ENCODE assay signal across 8 cellular contexts in the genomic region with DNA sequence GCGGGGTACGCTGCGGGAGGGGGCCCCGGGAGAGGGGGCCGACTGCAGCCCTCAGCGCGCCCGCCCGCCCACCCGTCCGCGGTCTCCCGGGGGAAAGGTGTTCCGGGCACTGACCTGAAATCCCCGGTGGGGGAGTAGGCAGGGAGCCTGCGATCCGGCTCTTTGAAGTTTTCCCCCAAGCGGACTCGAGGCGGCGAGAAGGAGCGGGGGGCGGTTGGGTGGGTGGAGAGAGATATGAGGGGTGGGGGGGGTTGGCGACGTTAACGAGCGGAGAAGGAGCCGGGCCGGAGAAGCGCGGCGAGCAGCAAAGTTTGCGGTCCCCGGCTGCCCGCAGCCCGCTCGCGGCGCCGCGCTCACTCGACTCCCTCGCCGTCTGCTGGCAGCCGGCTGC. TPM values are rescaled to one million over a fixed set of nuclear protein-coding genes. Genes with fewer than 3 reads are reported as not detected.
DNase-seq lines count a peak whose midpoint lies in the region; ATAC-seq and TF ChIP-seq lines count a peak whose summit lies in the region.

No MANE protein-coding gene starts in this region.

- H3K27me3 Mint-ChIP-seq in effector memory CD8-positive, alpha-beta T cell = no peaks in the 10 kb centered on the region

- DNase-seq in DND-41 (peak; percentile 66), OCI-LY7 (ENCODE audit: low spot score) (no peak), osteoblast (ENCODE audit: insufficient read length, low spot score, missing footprints) (peak; percentile 91), hepatic stellate cell (ENCODE audit: low spot score) (no peak), NCI-H187 treated with DMSO at 0.1 percent for 48 hours (lab: John Stamatoyannopoulos, UW) (no peak)
- peak in 2 of 3 experiments; percentile 24 to 31 for DNase-seq in effector memory CD8-positive, alpha-beta T cell
- DNase-seq in central memory CD4-positive, alpha-beta T cell = no peak

- H3K9ac ChIP-seq in DND-41 (ENCODE audit: low read depth, low read length) = peak overlapping the region; percentile 84

- H3K9me2 ChIP-seq in OCI-LY7 (ENCODE audit: insufficient read depth, low read length) = no peaks in the 10 kb centered on the region

- peaks cover 18% of the 10 kb centered on the region for H3K36me3 ChIP-seq in DND-41 (ENCODE audit: insufficient read depth, low read length)
- H3K36me3 ChIP-seq in OCI-LY7 (ENCODE audit: insufficient read depth, low read length) = peaks cover 8% of the 10 kb centered on the region; the same call in 1 of the 2 replicates
- H3K36me3 ChIP-seq in osteoblast (ENCODE audit: insufficient read depth, low read length) = no peaks in the 10 kb centered on the region

- TF ChIP-seq CTCF in DND-41 (IDR thresholded peaks at IDR 0.05; ENCODE audit: borderline replicate concordance, extremely low read depth, low read length, poor library complexity, severe bottlenecking) (no peak), OCI-LY7 (conservative IDR thresholded peaks at IDR 0.05; ENCODE audit: low read length) (no peak), osteoblast (IDR thresholded peaks at IDR 0.05; ENCODE audit: extremely low read depth, low read depth, low read length) (no peak)

- peak overlapping the region; percentile 92 to 94 for H3K4me3 Mint-ChIP-seq in effector memory CD8-positive, alpha-beta T cell

- CTCF ChIA-PET in OCI-LY7 (lab: Charles Lee; ENCODE audit: unreplicated experiment) = interaction anchor here (0.6 to 1.6 kb wide), 3 partner anchors 10 to 72 kb away, joined by 3 to 4 read pairs (median 3); no protein-coding TSS in a partner anchor

- H3K4me3 ChIP-seq in DND-41 (ENCODE audit: low read depth in 1 of 2, low read length in 2 of 2) (peak overlapping the region; percentile 61 to 63; a peak in 3 of 4 replicates), OCI-LY7 (ENCODE audit: low read depth, low read length, poor library complexity, severe bottlenecking) (peak overlapping the region; percentile 90), osteoblast (ENCODE audit: insufficient read depth, low read length) (peak overlapping the region; percentile 73)

- H3K27ac ChIP-seq in DND-41 (ENCODE audit: low read length) = peak overlapping the region; percentile 84
- H3K27ac ChIP-seq in OCI-LY7 (ENCODE audit: low read depth, low read length, poor library complexity, severe bottlenecking) = peak overlapping the region; percentile 99
- H3K27ac ChIP-seq in osteoblast (ENCODE audit: low read depth, low read length) = no peak overlapping the region

- peaks cover 44% of the 10 kb centered on the region for H3K36me3 Mint-ChIP-seq in effector memory CD8-positive, alpha-beta T cell (ENCODE audit: insufficient read depth)

- H3K79me2 ChIP-seq in DND-41 (ENCODE audit: insufficient read depth, low read length) = peaks cover 61% of the 10 kb centered on the region
- H3K79me2 ChIP-seq in OCI-LY7 (ENCODE audit: insufficient read depth, low read depth, low read length) = peaks cover 42% of the 10 kb centered on the region
- peaks cover 30% of the 10 kb centered on the region for H3K79me2 ChIP-seq in osteoblast (ENCODE audit: insufficient read depth, low read length)

- H4K20me1 ChIP-seq in DND-41 (ENCODE audit: insufficient read depth, low read length) (peaks cover 39% of the 10 kb centered on the region), OCI-LY7 (ENCODE audit: insufficient read depth, low read length) (peaks cover 16% of the 10 kb centered on the region; the same call in 1 of the 2 replicates), osteoblast (ENCODE audit: insufficient read depth, low read length) (peaks cover 11% of the 10 kb centered on the region)

- intact Hi-C loops in OCI-LY7 (cut with micrococcal nuclease; ENCODE audit: unreplicated experiment) = loop anchor here (10.0 kb wide), 1 partner anchor 142 kb away; no protein-coding TSS in a partner anchor

- H3K4me1 ChIP-seq in DND-41 (ENCODE audit: insufficient read depth, low read length) (peaks cover 43% of the 10 kb centered on the region), OCI-LY7 (ENCODE audit: insufficient read depth, low read length, poor library complexity, severe bottlenecking) (peaks cover 55% of the 10 kb centered on the region), osteoblast (ENCODE audit: insufficient read depth, low read length) (peaks cover 7% of the 10 kb centered on the region)

- H3K9me3 ChIP-seq in DND-41 (ENCODE audit: insufficient read depth, low read length, severe bottlenecking) = no peaks in the 10 kb centered on the region
- H3K9me3 ChIP-seq in OCI-LY7 (ENCODE audit: low read length) = no peaks in the 10 kb centered on the region
- no peaks in the 10 kb centered on the region for H3K9me3 ChIP-seq in osteoblast (ENCODE audit: low read depth, low read length)

- H3K4me2 ChIP-seq in DND-41 (ENCODE audit: insufficient read depth, low read length) (peak overlapping the region; percentile 27; the same call in 1 of the 2 replicates), OCI-LY7 (ENCODE audit: low read length) (peak overlapping the region; percentile 67), osteoblast (ENCODE audit: insufficient read depth, low read length) (no peak overlapping the region)

- peaks cover 30 to 34% of the 10 kb centered on the region in 2 donors for H3K4me1 Mint-ChIP-seq in effector memory CD8-positive, alpha-beta T cell (ENCODE audit: low read depth in 2 of 2)

- H2AFZ ChIP-seq in DND-41 (ENCODE audit: low read depth, low read length) (no peak overlapping the region), OCI-LY7 (ENCODE audit: low read length) (no peak overlapping the region), osteoblast (ENCODE audit: low read length) (no peak overlapping the region)

- H3K27ac Mint-ChIP-seq in effector memory CD8-positive, alpha-beta T cell = peak overlapping the region in 1 of 2 donors; percentile 92

- no TSS peak for BruUV-seq in OCI-LY7 (replicated peaks; lab: Mats Ljungman, UMichigan)

- ATAC-seq in DND-41 (ENCODE audit: insufficient read depth, low read depth) (peak; percentile 3), GM21528 (IDR thresholded peaks at IDR 0.05; ENCODE audit: low FRiP score, unreplicated experiment) (no peak)
- peak; percentile 7 for ATAC-seq in effector memory CD8-positive, alpha-beta T cell (replicated peaks)

- POLR2A ChIA-PET in OCI-LY7 (lab: Charles Lee) = interaction anchor here (0.6 to 4.9 kb wide), 13 partner anchors 9 to 275 kb away, joined by 3 to 55 read pairs (median 4); no protein-coding TSS in a partner anchor

- H3K27me3 ChIP-seq in DND-41 (ENCODE audit: insufficient read depth, low read length, poor library complexity) (no peaks in the 10 kb centered on the region), osteoblast (ENCODE audit: insufficient read depth, low read length) (peaks cover 28% of the 10 kb centered on the region)

- no peaks in the 10 kb centered on the region for H3K9me3 Mint-ChIP-seq in effector memory CD8-positive, alpha-beta T cell

RNA-seq across cellular contexts. Expression of gene BCOR, which starts 0.7 kb away (rescaled TPM):
- 55.6 and 64.3 TPM in 2 replicates for total RNA-seq in OCI-LY7 (2014; rRNA removed; shearing (Covaris generic))
- total RNA-seq in OCI-LY7 (2022) (48.0 and 52.2 TPM in 2 replicates), osteoblast (14.7 and 14.8 TPM in 2 replicates)

Comparison
In these comparisons a context has a peak if more than half of its experiments do, and no peak if none do; other contexts are left out.
1. DNase-seq: peak in DND-41 (single experiment), effector memory CD8-positive, alpha-beta T cell (2 of 3) and osteoblast (single experiment); none in OCI-LY7 (single experiment), hepatic stellate cell (single experiment), NCI-H187 treated with DMSO at 0.1 percent for 48 hours (single experiment) and central memory CD4-positive, alpha-beta T cell (single experiment).
2. Peak in every context shown above with its lines, with median percentiles within 50 percentile points of each other: H3K4me3 ChIP-seq.